24 cellular contexts compared by ENCODE assay signal in genomic region chr17:68424188-68424587, GRCh38.
"Had no signal": no experiment of that assay in that cellular context is flagged by ENCODE, and none has a peak within 500 bp of the region (broad histone marks: within the 10 kb centered on the region; RNA-seq: fewer than 3 reads in every experiment).

No MANE protein-coding gene starts in this region.

- H3K4me1 ChIP-seq: Peyer's patch, SJSA1 had no signal

- H3K27ac Mint-ChIP-seq: activated CD4-positive, alpha-beta memory T cell treated with anti-CD3 and anti-CD28 coated beads, Interleukin-2, amount 10 ng/mL, durations not matched to agents 7 days and 5 days; activated CD8-positive, alpha-beta memory T cell treated with anti-CD3 and anti-CD28 coated beads, Interleukin-2, amount 10 ng/mL, durations not matched to agents 7 days and 5 days; activated naive CD4-positive, alpha-beta T cell treated with anti-CD3 and anti-CD28 coated beads, Interleukin-2, amount 10 ng/mL, durations not matched to agents 7 days and 5 days; activated naive CD8-positive, alpha-beta T cell; T-helper 1 cell treated with Interleukin-12 subunit alpha and Interleukin-12 subunit beta and Interleukin-4 antibody, amounts not matched to agents 30 μg/mL and 1 μg/mL, for 36 hours; T-helper 2 cell treated with Interferon-gamma antibody and Interleukin-4, amounts not matched to agents 5 μg/mL and 100 μg/mL, for 36 hours had no signal

- H3K9me3 Mint-ChIP-seq: activated CD4-positive, alpha-beta memory T cell treated with anti-CD3 and anti-CD28 coated beads, Interleukin-2, amount 10 ng/mL, durations not matched to agents 7 days and 5 days; activated naive CD4-positive, alpha-beta T cell treated with anti-CD3 and anti-CD28 coated beads, Interleukin-2, amount 10 ng/mL, durations not matched to agents 7 days and 5 days; T-helper 1 cell treated with Interleukin-12 subunit alpha and Interleukin-12 subunit beta and Interleukin-4 antibody, amounts not matched to agents 30 μg/mL and 1 μg/mL, for 36 hours; T-helper 2 cell treated with Interferon-gamma antibody and Interleukin-4, amounts not matched to agents 5 μg/mL and 100 μg/mL, for 36 hours had no signal

- H3K27ac ChIP-seq: brain microvascular endothelial cell, Peyer's patch, SJSA1 had no signal

- H3K4me1 Mint-ChIP-seq: activated CD4-positive, alpha-beta memory T cell treated with anti-CD3 and anti-CD28 coated beads, Interleukin-2, amount 10 ng/mL, durations not matched to agents 7 days and 5 days; activated CD8-positive, alpha-beta memory T cell treated with anti-CD3 and anti-CD28 coated beads, Interleukin-2, amount 10 ng/mL, durations not matched to agents 7 days and 5 days; activated naive CD4-positive, alpha-beta T cell treated with anti-CD3 and anti-CD28 coated beads, Interleukin-2, amount 10 ng/mL, durations not matched to agents 7 days and 5 days had no signal

- H3K27me3 ChIP-seq: brain microvascular endothelial cell, Peyer's patch, SJSA1 had no signal

- H3K27me3 Mint-ChIP-seq: activated CD4-positive, alpha-beta memory T cell treated with anti-CD3 and anti-CD28 coated beads, Interleukin-2, amount 10 ng/mL, durations not matched to agents 7 days and 5 days; activated CD8-positive, alpha-beta memory T cell treated with anti-CD3 and anti-CD28 coated beads, Interleukin-2, amount 10 ng/mL, durations not matched to agents 7 days and 5 days; activated naive CD4-positive, alpha-beta T cell treated with anti-CD3 and anti-CD28 coated beads, Interleukin-2, amount 10 ng/mL, durations not matched to agents 7 days and 5 days; activated naive CD8-positive, alpha-beta T cell had no signal

- ATAC-seq: activated CD8-positive, alpha-beta memory T cell treated with anti-CD3 and anti-CD28 coated beads, Interleukin-2, amount 10 ng/mL, durations not matched to agents 7 days and 5 days had no signal

- H3K4me3 Mint-ChIP-seq: activated CD4-positive, alpha-beta memory T cell treated with anti-CD3 and anti-CD28 coated beads, Interleukin-2, amount 10 ng/mL, durations not matched to agents 7 days and 5 days; activated CD8-positive, alpha-beta memory T cell treated with anti-CD3 and anti-CD28 coated beads, Interleukin-2, amount 10 ng/mL, durations not matched to agents 7 days and 5 days; activated naive CD4-positive, alpha-beta T cell treated with anti-CD3 and anti-CD28 coated beads, Interleukin-2, amount 10 ng/mL, durations not matched to agents 7 days and 5 days; activated naive CD8-positive, alpha-beta T cell; T-helper 1 cell treated with Interleukin-12 subunit alpha and Interleukin-12 subunit beta and Interleukin-4 antibody, amounts not matched to agents 30 μg/mL and 1 μg/mL, for 36 hours; T-helper 2 cell treated with Interferon-gamma antibody and Interleukin-4, amounts not matched to agents 5 μg/mL and 100 μg/mL, for 36 hours had no signal

- H3K4me3 ChIP-seq: Peyer's patch, SJSA1 had no signal

- H3K9me3 ChIP-seq: Peyer's patch, SJSA1, SK-N-SH had no signal

- DNase-seq: activated CD4-positive, alpha-beta memory T cell treated with anti-CD3 and anti-CD28 coated beads, Interleukin-2, amount 10 ng/mL, durations not matched to agents 7 days and 5 days; activated CD4-positive, alpha-beta T cell treated with anti-CD3 and anti-CD28 coated beads for 4 hours; activated CD4-positive, alpha-beta T cell treated with anti-CD3 and anti-CD28 coated beads, Interleukin-2, amount 50 U/mL, for 1 hour; activated CD4-positive, CD25-positive, alpha-beta regulatory T cell treated with anti-CD3 and anti-CD28 coated beads, Interleukin-2, amount 50 U/mL, for 72 hours; activated CD8-positive, alpha-beta memory T cell treated with anti-CD3 and anti-CD28 coated beads for 24 hours; activated CD8-positive, alpha-beta memory T cell treated with anti-CD3 and anti-CD28 coated beads, Interleukin-2, amount 10 ng/mL, durations not matched to agents 7 days and 5 days; activated CD8-positive, alpha-beta memory T cell treated with anti-CD3 and anti-CD28 coated beads, Interleukin-2, amount 50 U/mL, for 48 hours; activated effector memory CD4-positive, alpha-beta T cell treated with Interleukin-2 at 50 U/mL for 16 hours; activated naive CD4-positive, alpha-beta T cell treated with anti-CD3 and anti-CD28 coated beads, Interleukin-2, amount 10 ng/mL, durations not matched to agents 7 days and 5 days; activated T-cell treated with anti-CD3 and anti-CD28 coated beads, Interleukin-2, amount 50 U/mL, for 48 hours; amniotic stem cell; aorta; brain microvascular endothelial cell; central memory CD4-positive, alpha-beta T cell; NCI-H1092 treated with DMSO at 0.1 percent for 48 hours; NK-92 treated with Interleukin-12 subunit alpha and Interleukin-12 subunit beta, amount 100 ng/mL, for 24 hours; Peyer's patch; RPMI8226; SHP77 treated with DMSO at 0.1 percent for 48 hours; SK-N-SH had no signal

- H3K4me2 ChIP-seq: SK-N-SH had no signal

- H3K9ac ChIP-seq: SK-N-SH had no signal
